Comparison of ENCODE assay signal across 36 cellular contexts in the genomic region with DNA sequence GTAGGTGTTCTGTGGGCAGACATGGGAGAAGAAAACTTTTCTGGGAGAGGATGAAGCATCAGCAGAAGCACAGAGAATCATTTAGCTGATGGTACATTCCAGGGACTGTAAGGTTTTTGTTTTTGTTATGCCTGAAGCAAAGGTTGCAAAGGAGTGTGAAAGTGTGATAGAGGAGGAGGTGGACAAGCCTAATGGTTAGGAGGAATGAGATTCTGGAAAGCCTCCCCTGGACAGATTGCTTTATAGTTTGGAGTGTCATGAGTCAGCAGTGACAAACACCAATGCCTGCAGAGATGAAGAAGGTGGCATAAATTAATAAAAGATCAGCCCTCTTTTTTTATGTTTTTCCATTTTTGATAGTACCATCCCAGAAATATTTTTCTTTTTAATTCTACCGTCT.
"Had no signal": no experiment of that assay in that cellular context is flagged by ENCODE, and none has a peak within 500 bp of the region (broad histone marks: within the 10 kb centered on the region; RNA-seq: fewer than 3 reads in every experiment).

No MANE protein-coding gene starts in this region.

- H3K27me3 Mint-ChIP-seq: activated CD8-positive, alpha-beta T cell treated with anti-CD3 and anti-CD28 coated beads for 36 hours; activated naive CD8-positive, alpha-beta T cell; activated T-helper 17 cell treated with anti-CD3 and anti-CD28 coated beads, Interleukin-2, amount 50 U/mL, for 72 hours; central memory CD8-positive, alpha-beta T cell; dendritic cell treated with granulocyte-macrophage colony-stimulating factor and Interleukin-4, amounts not matched to agents 40 ng/mL and 50 ng/mL, for 4 days; T-helper 17 cell had no signal

- H3K27me3 ChIP-seq: brain microvascular endothelial cell, dorsolateral prefrontal cortex, esophagus muscularis mucosa, foreskin keratinocyte, gastrocnemius medialis, heart left ventricle had no signal

- ATAC-seq: activated CD8-positive, alpha-beta T cell treated with anti-CD3 and anti-CD28 coated beads for 36 hours; activated T-cell treated with anti-CD3 and anti-CD28 coated beads, Interleukin-2, amount 50 U/mL, for 4 hours; activated T-helper 17 cell treated with anti-CD3 and anti-CD28 coated beads, Interleukin-2, amount 50 U/mL, for 72 hours; foreskin keratinocyte; gastrocnemius medialis; heart left ventricle; T-helper 17 cell; WTC11 had no signal

- H3K36me3 Mint-ChIP-seq: WTC11 had no signal

- H3K27ac Mint-ChIP-seq: activated CD8-positive, alpha-beta T cell treated with anti-CD3 and anti-CD28 coated beads for 36 hours; activated naive CD8-positive, alpha-beta T cell; dendritic cell treated with granulocyte-macrophage colony-stimulating factor and Interleukin-4, amounts not matched to agents 40 ng/mL and 50 ng/mL, for 4 days; endodermal cell; T-helper 17 cell; T-helper 2 cell treated with Interferon-gamma antibody and Interleukin-4, amounts not matched to agents 5 μg/mL and 100 μg/mL, for 36 hours; WTC11 had no signal

- H3K4me3 Mint-ChIP-seq: activated CD8-positive, alpha-beta T cell treated with anti-CD3 and anti-CD28 coated beads for 36 hours; activated naive CD8-positive, alpha-beta T cell; activated T-cell treated with anti-CD3 and anti-CD28 coated beads, Interleukin-2, amount 50 U/mL, for 4 hours; activated T-helper 17 cell treated with anti-CD3 and anti-CD28 coated beads, Interleukin-2, amount 50 U/mL, for 72 hours; central memory CD8-positive, alpha-beta T cell; dendritic cell treated with granulocyte-macrophage colony-stimulating factor and Interleukin-4, amounts not matched to agents 40 ng/mL and 50 ng/mL, for 4 days; endodermal cell; T-helper 17 cell; T-helper 2 cell treated with Interferon-gamma antibody and Interleukin-4, amounts not matched to agents 5 μg/mL and 100 μg/mL, for 36 hours; WTC11 had no signal

- H3K4me1 Mint-ChIP-seq: activated T-helper 17 cell treated with anti-CD3 and anti-CD28 coated beads, Interleukin-2, amount 50 U/mL, for 72 hours; central memory CD8-positive, alpha-beta T cell had no signal

- H3K9me3 Mint-ChIP-seq: activated CD8-positive, alpha-beta T cell treated with anti-CD3 and anti-CD28 coated beads for 36 hours; activated T-cell treated with anti-CD3 and anti-CD28 coated beads, Interleukin-2, amount 50 U/mL, for 4 hours; activated T-helper 17 cell treated with anti-CD3 and anti-CD28 coated beads, Interleukin-2, amount 50 U/mL, for 72 hours; central memory CD8-positive, alpha-beta T cell; dendritic cell treated with granulocyte-macrophage colony-stimulating factor and Interleukin-4, amounts not matched to agents 40 ng/mL and 50 ng/mL, for 4 days; endodermal cell; T-helper 2 cell treated with Interferon-gamma antibody and Interleukin-4, amounts not matched to agents 5 μg/mL and 100 μg/mL, for 36 hours had no signal

- H3K27ac ChIP-seq: brain microvascular endothelial cell, coronary artery, dorsolateral prefrontal cortex, esophagus muscularis mucosa, foreskin keratinocyte, gastrocnemius medialis, heart left ventricle, VCaP had no signal

- H3K36me3 ChIP-seq: brain microvascular endothelial cell, gastrocnemius medialis had no signal

- FAIRE-seq: astrocyte, bronchial epithelial cell, TTC549 had no signal

- H3K4me3 ChIP-seq: coronary artery, dorsolateral prefrontal cortex, esophagus muscularis mucosa, gastrocnemius medialis, heart left ventricle had no signal

- DNase-seq: activated CD4-positive, alpha-beta T cell treated with anti-CD3 and anti-CD28 coated beads for 1 hour; activated CD4-positive, alpha-beta T cell treated with anti-CD3 and anti-CD28 coated beads for 4 hours; activated CD4-positive, alpha-beta T cell treated with anti-CD3 and anti-CD28 coated beads, Interleukin-2, amount 50 U/mL, for 1 hour; activated CD4-positive, alpha-beta T cell treated with anti-CD3 and anti-CD28 coated beads, Interleukin-2, amount 50 U/mL, for 48 hours; activated CD8-positive, alpha-beta memory T cell treated with anti-CD3 and anti-CD28 coated beads for 24 hours; activated CD8-positive, alpha-beta T cell treated with anti-CD3 and anti-CD28 coated beads for 36 hours; activated effector memory CD4-positive, alpha-beta T cell treated with Interleukin-2 at 50 U/mL for 16 hours; activated gamma-delta T cell treated with Interleukin-2 at 50 U/mL for 16 hours; activated naive CD4-positive, alpha-beta T cell treated with anti-CD3 and anti-CD28 coated beads, Interleukin-2, amount 50 U/mL, for 16 hours; activated naive CD4-positive, alpha-beta T cell treated with Interleukin-2 at 50 U/mL for 16 hours; activated T-cell treated with anti-CD3 and anti-CD28 coated beads, Interleukin-2, amount 50 U/mL, for 4 hours; amniotic stem cell; anterior cingulate cortex; brain microvascular endothelial cell; dorsolateral prefrontal cortex; effector memory CD4-positive, alpha-beta T cell; endodermal cell; erythroblast; foreskin keratinocyte; gastrocnemius medialis; glutamatergic neuron; heart left ventricle; T-helper 1 cell; T-helper 17 cell had no signal

- H3K9me3 ChIP-seq: esophagus muscularis mucosa, gastrocnemius medialis, heart left ventricle had no signal

- H3K4me1 ChIP-seq: esophagus muscularis mucosa, foreskin keratinocyte, gastrocnemius medialis, heart left ventricle had no signal
